Comparison of ENCODE assay signal across 2 cellular contexts in the genomic region with DNA sequence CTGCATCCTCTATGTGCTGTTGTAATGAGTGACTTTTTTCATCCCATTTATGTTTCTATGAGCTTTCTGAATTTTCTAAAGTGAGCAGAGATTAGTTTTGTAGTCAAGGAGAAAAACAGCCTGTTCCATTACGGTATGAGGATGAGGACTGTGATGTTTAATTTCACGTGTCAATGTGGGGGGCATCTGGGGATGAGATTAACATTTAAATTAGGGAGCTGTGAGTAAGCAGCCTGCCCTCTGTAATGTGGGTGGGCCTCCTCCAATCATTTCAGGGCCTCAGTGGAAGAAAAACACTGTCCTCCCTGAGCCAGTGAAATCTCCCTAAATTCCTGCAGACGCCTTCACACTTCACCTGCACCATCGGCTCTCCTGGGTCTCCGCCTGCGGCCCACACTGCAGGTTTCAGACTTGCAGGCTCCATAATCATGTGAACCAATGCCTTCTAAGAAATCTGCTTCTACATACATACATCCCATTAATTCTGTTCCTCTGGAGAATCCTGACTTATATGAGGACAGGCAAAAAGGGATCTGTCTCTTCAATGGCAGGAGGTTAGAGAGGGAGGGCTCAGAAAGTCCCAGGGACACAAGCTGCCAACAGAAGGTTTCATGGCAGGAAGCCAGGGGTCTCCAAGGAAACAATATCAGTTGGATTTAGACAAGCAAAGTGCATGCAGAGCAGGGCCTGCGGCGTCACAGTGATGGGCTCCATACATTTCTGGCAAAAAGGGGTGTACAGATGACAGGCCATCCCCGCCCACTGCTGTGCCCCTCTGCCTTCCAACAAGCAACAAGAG.
TF ChIP-seq lines count a peak whose summit lies in the region.

No MANE protein-coding gene starts in this region.

TF ChIP-seq in liver, 16 proteins besides CTCF, POLR2A, EP300 and RAD21 (continued from another document):
- TF ChIP-seq ZBTB33 (IDR thresholded peaks at IDR 0.05) = no peak
- no peak for TF ChIP-seq SP1 (IDR thresholded peaks at IDR 0.05)
- TF ChIP-seq NR2F2 (IDR thresholded peaks at IDR 0.05) = no peak

TF ChIP-seq in WTC11, 78 proteins besides CTCF, POLR2A, EP300 and RAD21 (continued from another document):
- TF ChIP-seq, protein P1, sequence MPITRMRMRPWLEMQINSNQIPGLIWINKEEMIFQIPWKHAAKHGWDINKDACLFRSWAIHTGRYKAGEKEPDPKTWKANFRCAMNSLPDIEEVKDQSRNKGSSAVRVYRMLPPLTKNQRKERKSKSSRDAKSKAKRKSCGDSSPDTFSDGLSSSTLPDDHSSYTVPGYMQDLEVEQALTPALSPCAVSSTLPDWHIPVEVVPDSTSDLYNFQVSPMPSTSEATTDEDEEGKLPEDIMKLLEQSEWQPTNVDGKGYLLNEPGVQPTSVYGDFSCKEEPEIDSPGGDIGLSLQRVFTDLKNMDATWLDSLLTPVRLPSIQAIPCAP (CRISPR knock-in tag; IDR thresholded peaks at IDR 0.05) = no peak
- TF ChIP-seq AR (CRISPR knock-in tag; IDR thresholded peaks at IDR 0.05) = no peak
- no peak for TF ChIP-seq STAT6 (CRISPR knock-in tag; conservative IDR thresholded peaks at IDR 0.05; ENCODE audit: low read depth)
- TF ChIP-seq IRF2 (CRISPR knock-in tag; IDR thresholded peaks at IDR 0.05; ENCODE audit: borderline replicate concordance, low read depth) = no peak
- TF ChIP-seq NR2C2 (CRISPR knock-in tag; IDR thresholded peaks at IDR 0.05) = no peak
- TF ChIP-seq, protein P2, sequence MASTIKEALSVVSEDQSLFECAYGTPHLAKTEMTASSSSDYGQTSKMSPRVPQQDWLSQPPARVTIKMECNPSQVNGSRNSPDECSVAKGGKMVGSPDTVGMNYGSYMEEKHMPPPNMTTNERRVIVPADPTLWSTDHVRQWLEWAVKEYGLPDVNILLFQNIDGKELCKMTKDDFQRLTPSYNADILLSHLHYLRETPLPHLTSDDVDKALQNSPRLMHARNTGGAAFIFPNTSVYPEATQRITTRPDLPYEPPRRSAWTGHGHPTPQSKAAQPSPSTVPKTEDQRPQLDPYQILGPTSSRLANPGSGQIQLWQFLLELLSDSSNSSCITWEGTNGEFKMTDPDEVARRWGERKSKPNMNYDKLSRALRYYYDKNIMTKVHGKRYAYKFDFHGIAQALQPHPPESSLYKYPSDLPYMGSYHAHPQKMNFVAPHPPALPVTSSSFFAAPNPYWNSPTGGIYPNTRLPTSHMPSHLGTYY (CRISPR knock-in tag; IDR thresholded peaks at IDR 0.05) = no peak
